11 cellular contexts compared by ENCODE assay signal in genomic region chr19:2043864-2044708, GRCh38. TPM values are rescaled to one million over a fixed set of nuclear protein-coding genes. Genes with fewer than 3 reads are reported as not detected.
A peak's percentile ranks its signal among the peaks of the same experiment; 100 is the strongest.
DNase-seq lines count a peak whose midpoint lies in the region; ATAC-seq, FAIRE-seq and TF ChIP-seq lines count a peak whose summit lies in the region.
"Had no signal": no experiment of that assay in that cellular context is flagged by ENCODE, and none has a peak within 500 bp of the region (broad histone marks: within the 10 kb centered on the region; RNA-seq: fewer than 3 reads in every experiment).

No MANE protein-coding gene starts in this region.

- TF ChIP-seq CTCF in pancreas (IDR thresholded peaks at IDR 0.05): no peak

- peak overlapping the region in 6 of 8 donors; percentile 17 to 68 (median 52) for H3K4me3 Mint-ChIP-seq in CD4-positive, alpha-beta memory T cell

- peaks cover 83% of the 10 kb centered on the region for H3K4me1 ChIP-seq in CD4-positive, alpha-beta memory T cell (ENCODE audit: insufficient read depth, low read length)
- peaks cover 63 to 80% (median 75%) of the 10 kb centered on the region in 3 donors for H3K4me1 ChIP-seq in pancreas

- no peaks in the 10 kb centered on the region for H3K9me3 ChIP-seq in CD4-positive, alpha-beta memory T cell (ENCODE audit: control insufficient read depth in 1 of 2, low read length in 2 of 2)
- no peaks in the 10 kb centered on the region for H3K9me3 ChIP-seq in pancreas

- DNase-seq in CD4-positive, alpha-beta memory T cell: peak in 3 of 5 donors; percentile 33 to 55 (median 39)
- DNase-seq in NAMALWA (ENCODE audit: low spot score) (peak; percentile 56), pancreas (peak in 5 of 6 donors; percentile 31 to 81 (median 61)), NCI-H2227 (lab: John Stamatoyannopoulos, UW; ENCODE audit: unreplicated experiment) (no peak), anterior cingulate cortex (lab: John Stamatoyannopoulos, UW) (no peak)
- peak; percentile 3 for DNase-seq in effector CD4-positive, alpha-beta T cell
- no peak for DNase-seq in stimulated activated CD4-positive, alpha-beta T cell treated with anti-CD3 and anti-CD28 coated beads, Interleukin-12 subunit alpha, Interleukin-12 subunit beta, amount 100 ng/mL, for 4 hours
- DNase-seq in activated effector memory CD4-positive, alpha-beta T cell treated with Interleukin-2 at 50 U/mL for 16 hours: no peak
- DNase-seq: NCI-H446 treated with DMSO at 0.1 percent for 48 hours; stimulated activated CD4-positive, alpha-beta T cell treated with anti-CD3 and anti-CD28 coated beads, Interleukin-1b, Interleukin-23, amount 100 ng/mL, for 48 hours had no signal

- H3K36me3 Mint-ChIP-seq in CD4-positive, alpha-beta memory T cell: peaks cover 0 to 42% of the 10 kb centered on the region in 2 donors

- intact Hi-C loops in CD4-positive, alpha-beta memory T cell (cut with micrococcal nuclease): loop anchor here (2.0 to 5.0 kb wide), 3 partner anchors 17 to 108 kb away; partner anchors contain the start of gene AP3D1
- intact Hi-C loops in pancreas (cut with DNase I): no loop called here

- peaks cover 60% of the 10 kb centered on the region for H3K36me3 ChIP-seq in CD4-positive, alpha-beta memory T cell (ENCODE audit: insufficient read depth, low read length)
- peaks cover 1 to 29% (median 27%) of the 10 kb centered on the region in 3 donors for H3K36me3 ChIP-seq in pancreas

- POLR2A ChIA-PET in CD4-positive, alpha-beta memory T cell (lab: Charles Lee; ENCODE audit: partially characterized antibody): interaction anchor here (0.7 to 8.4 kb wide), 9 partner anchors 6 to 230 kb away, joined by 3 to 124 read pairs (median 24); partner anchors contain the start of gene MKNK2

- no peak overlapping the region for H3K4me3 ChIP-seq in CD4-positive, alpha-beta memory T cell (ENCODE audit: low read length in 2 of 2)
- no peak overlapping the region for H3K4me3 ChIP-seq in pancreas

- H3K9me3 Mint-ChIP-seq in CD4-positive, alpha-beta memory T cell: peaks cover 0 to 4% (median 0%) of the 10 kb centered on the region in 8 donors

- WGBS in pancreas, 2 donors: 73 to 80% methylated on average over 14 of the region's 14 CpGs

- peak overlapping the region; percentile 97 for H3K27ac ChIP-seq in CD4-positive, alpha-beta memory T cell (ENCODE audit: low read depth, low read length)
- peak overlapping the region; percentile 51 to 98 (median 74) for H3K27ac ChIP-seq in pancreas

- no peak for ATAC-seq in pancreas

- H3K27me3 ChIP-seq in CD4-positive, alpha-beta memory T cell (ENCODE audit: insufficient read depth, low read length): no peaks in the 10 kb centered on the region
- H3K27me3 ChIP-seq in pancreas: no peaks in the 10 kb centered on the region

- H3K27ac Mint-ChIP-seq in CD4-positive, alpha-beta memory T cell: peak overlapping the region; percentile 92 to 98 (median 96)

- peaks cover 9 to 66% (median 38%) of the 10 kb centered on the region in 4 donors for H3K4me1 Mint-ChIP-seq in CD4-positive, alpha-beta memory T cell

- no peaks in the 10 kb centered on the region for H3K27me3 Mint-ChIP-seq in CD4-positive, alpha-beta memory T cell

- no peak for FAIRE-seq in pancreas (lab: Jason Lieb, UNC)
- FAIRE-seq: G401.6 had no signal

- CTCF ChIA-PET in CD4-positive, alpha-beta memory T cell (lab: Charles Lee; ENCODE audit: partially characterized antibody): no interaction called here

RNA-seq across cellular contexts. Expression of gene MKNK2, which starts 7.0 kb away (rescaled TPM):
- 100 to 1,000 TPM; 194 to 195 TPM for total RNA-seq in CD4-positive, alpha-beta memory T cell
- polyA plus RNA-seq in CD4-positive, alpha-beta memory T cell: 10 to 100 TPM; 24.1 to 63.9 TPM
- total RNA-seq in pancreas: 100 to 1,000 TPM; 178 to 446 (median 252) TPM
- 100 to 1,000 TPM; 102 to 143 TPM for polyA plus RNA-seq in pancreas

RNA-seq across cellular contexts. Expression of gene BTBD2, which starts 28.6 kb away (rescaled TPM):
- total RNA-seq in CD4-positive, alpha-beta memory T cell: 10 to 100 TPM; 52.2 to 59.4 TPM
- polyA plus RNA-seq in CD4-positive, alpha-beta memory T cell: 1 to 10 TPM; 2.8 to 6.6 TPM
- total RNA-seq in pancreas: 10 to 100 TPM; 33.9 to 46.4 (median 36.6) TPM
- polyA plus RNA-seq in pancreas: 10 to 100 TPM; 35.6 to 44.4 TPM

RNA-seq across cellular contexts. Expression of gene MOB3A, which starts 52.0 kb away (rescaled TPM):
- 100 to 1,000 TPM; 130 to 135 TPM for total RNA-seq in CD4-positive, alpha-beta memory T cell
- polyA plus RNA-seq in CD4-positive, alpha-beta memory T cell: 100 to 1,000 TPM in 1 of 2 donors, 10 to 100 TPM in 1; 29.6 to 114 TPM
- 10 to 100 TPM; 14.5 to 26.0 (median 17.4) TPM for total RNA-seq in pancreas
- 10 to 100 TPM in 1 of 2 donors, 1 to 10 TPM in 1; 9.2 to 11.1 TPM for polyA plus RNA-seq in pancreas

RNA-seq across cellular contexts. Expression of gene IZUMO4, which starts 52.6 kb away (rescaled TPM):
- 10 to 100 TPM; 18.6 to 22.1 TPM for total RNA-seq in CD4-positive, alpha-beta memory T cell
- 1 to 10 TPM in 1 of 2 donors, under 1 TPM in 1; 0.84 to 1.2 TPM for polyA plus RNA-seq in CD4-positive, alpha-beta memory T cell
- total RNA-seq in pancreas: 10 to 100 TPM in 1 of 6 donors, 1 to 10 TPM in 5; 5.2 to 10.5 (median 7.0) TPM
- polyA plus RNA-seq in pancreas: 10 to 100 TPM; 32.8 to 42.2 TPM

Comparison
In these comparisons a context has a peak if more than half of its experiments do, and no peak if none do; other contexts are left out.
1. DNase-seq: peak in CD4-positive, alpha-beta memory T cell (3 of 5), NAMALWA (single experiment), effector CD4-positive, alpha-beta T cell (single experiment) and pancreas (5 of 6); none in NCI-H2227 (single experiment), stimulated activated CD4-positive, alpha-beta T cell treated with anti-CD3 and anti-CD28 coated beads, Interleukin-12 subunit alpha, Interleukin-12 subunit beta, amount 100 ng/mL, for 4 hours (single experiment), anterior cingulate cortex (0 of 58) and activated effector memory CD4-positive, alpha-beta T cell treated with Interleukin-2 at 50 U/mL for 16 hours (single experiment).
2. RNA of gene MOB3A, which starts 52.0 kb away (total RNA-seq): 130 to 135 TPM in CD4-positive, alpha-beta memory T cell; 14.5 to 26.0 TPM in pancreas; every median in the first group is over 4 times any median in the second.